Comparison of ENCODE assay signal across 17 cellular contexts in the genomic region with DNA sequence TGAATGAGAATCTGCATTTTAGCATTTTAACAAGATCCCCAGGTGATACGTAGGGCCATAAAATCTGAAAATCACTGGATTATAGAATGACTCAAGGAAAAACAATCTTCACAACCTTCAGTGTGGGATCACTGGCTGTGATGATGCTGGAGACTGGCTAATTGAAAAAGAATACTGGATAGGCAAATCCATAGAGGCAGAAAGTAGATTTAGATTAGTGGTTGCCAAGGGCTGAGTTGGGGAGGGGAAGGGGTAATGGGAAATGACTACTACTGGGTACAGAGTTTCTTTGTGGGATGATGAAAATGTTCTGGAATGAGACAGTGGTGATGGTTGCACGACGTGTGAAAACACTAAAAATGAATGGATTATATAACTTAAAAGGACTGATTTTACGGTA.
"Had no signal": no experiment of that assay in that cellular context is flagged by ENCODE, and none has a peak within 500 bp of the region (broad histone marks: within the 10 kb centered on the region; RNA-seq: fewer than 3 reads in every experiment).

No MANE protein-coding gene starts in this region.

- H3K4me1 Mint-ChIP-seq: activated CD4-positive, alpha-beta T cell treated with anti-CD3 and anti-CD28 coated beads, Interleukin-2, amount 10 ng/mL, durations not matched to agents 7 days and 5 days; activated naive CD4-positive, alpha-beta T cell treated with anti-CD3 and anti-CD28 coated beads, Interleukin-2, amount 50 U/mL, for 24 hours had no signal

- H3K4me1 ChIP-seq: suprapubic skin had no signal

- H3K27ac Mint-ChIP-seq: activated CD4-positive, alpha-beta T cell treated with anti-CD3 and anti-CD28 coated beads, Interleukin-2, amount 10 ng/mL, durations not matched to agents 7 days and 5 days; activated naive CD4-positive, alpha-beta T cell treated with anti-CD3 and anti-CD28 coated beads, Interleukin-2, amount 50 U/mL, for 24 hours; progenitor cell of endocrine pancreas had no signal

- DNase-seq: activated CD4-positive, alpha-beta T cell treated with anti-CD3 and anti-CD28 coated beads, Interleukin-2, amount 10 ng/mL, durations not matched to agents 7 days and 5 days; activated CD8-positive, alpha-beta memory T cell treated with anti-CD3 and anti-CD28 coated beads, Interleukin-2, amount 50 U/mL, for 4 hours; activated T-cell treated with anti-CD3 and anti-CD28 coated beads, Interleukin-2, amount 50 U/mL, for 4 hours; foreskin melanocyte; hypothalamus; mammary epithelial cell; right cardiac atrium; stimulated activated CD4-positive, alpha-beta T cell treated with anti-CD3 and anti-CD28 coated beads, Interleukin-2, amount 100 ng/mL, for 24 hours; stimulated activated naive CD8-positive, alpha-beta T cell treated with anti-CD3 and anti-CD28 coated beads, Interleukin-15, Interleukin-2, amounts not matched to agents 100 U/mL and 50 U/mL, for 24 hours; T-helper 1 cell; T-helper 9 cell; trophoblast cell had no signal

- H3K9me3 Mint-ChIP-seq: activated CD4-positive, alpha-beta T cell treated with anti-CD3 and anti-CD28 coated beads, Interleukin-2, amount 10 ng/mL, durations not matched to agents 7 days and 5 days; activated naive CD4-positive, alpha-beta T cell treated with anti-CD3 and anti-CD28 coated beads, Interleukin-2, amount 50 U/mL, for 24 hours; activated T-cell treated with anti-CD3 and anti-CD28 coated beads, Interleukin-2, amount 50 U/mL, for 4 hours had no signal

- H3K4me3 ChIP-seq: cardiac muscle cell, suprapubic skin had no signal

- FAIRE-seq: keratinocyte had no signal

- H3K27ac ChIP-seq: cardiac muscle cell, suprapubic skin had no signal

- H3K4me3 Mint-ChIP-seq: activated CD4-positive, alpha-beta T cell treated with anti-CD3 and anti-CD28 coated beads, Interleukin-2, amount 10 ng/mL, durations not matched to agents 7 days and 5 days; activated naive CD4-positive, alpha-beta T cell treated with anti-CD3 and anti-CD28 coated beads, Interleukin-2, amount 50 U/mL, for 24 hours; activated T-cell treated with anti-CD3 and anti-CD28 coated beads, Interleukin-2, amount 50 U/mL, for 4 hours had no signal

- H3K36me3 ChIP-seq: cardiac muscle cell had no signal

- H3K27me3 ChIP-seq: cardiac muscle cell, suprapubic skin had no signal

- H3K27me3 Mint-ChIP-seq: activated CD4-positive, alpha-beta T cell treated with anti-CD3 and anti-CD28 coated beads, Interleukin-2, amount 10 ng/mL, durations not matched to agents 7 days and 5 days; activated naive CD4-positive, alpha-beta T cell treated with anti-CD3 and anti-CD28 coated beads, Interleukin-2, amount 50 U/mL, for 24 hours; progenitor cell of endocrine pancreas had no signal

- H3K9me3 ChIP-seq: suprapubic skin had no signal
